20 cellular contexts compared by ENCODE assay signal in genomic region chr12:81465191-81465590, GRCh38.
DNase-seq lines count a peak whose midpoint lies in the region; FAIRE-seq and TF ChIP-seq lines count a peak whose summit lies in the region.
"Had no signal": no experiment of that assay in that cellular context is flagged by ENCODE, and none has a peak within 500 bp of the region (broad histone marks: within the 10 kb centered on the region; RNA-seq: fewer than 3 reads in every experiment).

No MANE protein-coding gene starts in this region.

- peaks cover 0 to 2% (median 0%) of the 10 kb centered on the region in 5 experiments for H3K9me3 Mint-ChIP-seq in brain
- H3K9me3 Mint-ChIP-seq: CD4-positive, alpha-beta T cell had no signal

- peak overlapping the region; percentile 25 for H3K4me2 ChIP-seq in BLaER1

- in situ Hi-C loops in G401 (cut with HindIII; ENCODE audit: low sequenced_read_pairs): no loop called here

- no peaks in the 10 kb centered on the region for H4K20me1 ChIP-seq in BLaER1

- no peak overlapping the region for H3K9ac ChIP-seq in BLaER1
- H3K9ac ChIP-seq: GM23248 had no signal

- peak overlapping the region in 1 of 5 experiments; percentile 72 for H3K4me3 Mint-ChIP-seq in brain
- H3K4me3 Mint-ChIP-seq: CD4-positive, alpha-beta T cell had no signal

- H3K36me3 ChIP-seq in BLaER1 (no peaks in the 10 kb centered on the region), small intestine (ENCODE audit: control insufficient read depth in 2 of 2, insufficient read depth in 2 of 2, low read length in 2 of 2) (no peaks in the 10 kb centered on the region)
- H3K36me3 ChIP-seq: BE2C, HAP-1 had no signal

- peaks cover 49% of the 10 kb centered on the region for H3K4me1 Mint-ChIP-seq in brain

- 74 to 80% (median 77%) methylated on average over 3 of the region's 3 CpGs for WGBS in small intestine, 3 donors

- H3K27ac Mint-ChIP-seq in brain: peak overlapping the region in 4 of 5 experiments; percentile 17 to 85 (median 67)
- H3K27ac Mint-ChIP-seq: CD4-positive, alpha-beta T cell had no signal

- no peak for TF ChIP-seq CTCF in brain (conservative IDR thresholded peaks at IDR 0.05)

- H3K27me3 ChIP-seq in BLaER1 (no peaks in the 10 kb centered on the region), small intestine (ENCODE audit: control insufficient read depth in 2 of 2, insufficient read depth in 2 of 2, low read length in 2 of 2) (no peaks in the 10 kb centered on the region)
- H3K27me3 ChIP-seq: BE2C had no signal

- H3K4me1 ChIP-seq in BLaER1 (peaks cover 6% of the 10 kb centered on the region), small intestine (ENCODE audit: control insufficient read depth in 2 of 2, insufficient read depth in 1 of 2, low read depth in 1 of 2, low read length in 1 of 2) (no peaks in the 10 kb centered on the region)
- H3K4me1 ChIP-seq: BE2C, Caco-2, HAP-1 had no signal

- H3K36me3 Mint-ChIP-seq in brain: no peaks in the 10 kb centered on the region

- H3K9me3 ChIP-seq in BLaER1 (no peaks in the 10 kb centered on the region), small intestine (ENCODE audit: control insufficient read depth, low read depth) (no peaks in the 10 kb centered on the region)
- H3K9me3 ChIP-seq: BE2C, Caco-2, HAP-1 had no signal

- DNase-seq in G401 (ENCODE audit: low spot score): peak; percentile 63
- DNase-seq in retina: peak; percentile 26
- DNase-seq in NCI-H2107 (lab: John Stamatoyannopoulos, UW): no peak
- DNase-seq in small intestine: no peak
- DNase-seq: ACHN; BE2C; Caco-2; CD4-positive, alpha-beta T cell; DMS79 treated with DMSO at 0.1 percent for 48 hours; GM23248; IMR-90 had no signal

- H3K27me3 Mint-ChIP-seq in brain: no peaks in the 10 kb centered on the region
- H3K27me3 Mint-ChIP-seq: CD4-positive, alpha-beta T cell had no signal

- H3K4me3 ChIP-seq in BLaER1 (no peak overlapping the region), small intestine (ENCODE audit: low read depth in 1 of 2, low read length in 2 of 2) (no peak overlapping the region)
- H3K4me3 ChIP-seq: GM23248, HAP-1, K562 had no signal

- FAIRE-seq in small intestine (lab: Jason Lieb, UNC): no peak
- FAIRE-seq: A204.1, GM12891, GM19239, HTR-8/SVneo, K562 had no signal

- no peak overlapping the region for H3K27ac ChIP-seq in BLaER1
- no peak overlapping the region for H3K27ac ChIP-seq in small intestine (ENCODE audit: low read depth in 1 of 2, low read length in 1 of 2)
- H3K27ac ChIP-seq: C4-2B, GM23248 had no signal

Comparison
In these comparisons a context has a peak if more than half of its experiments do, and no peak if none do; other contexts are left out.
1. DNase-seq: peak in G401 (single experiment) and retina (single experiment); none in NCI-H2107 (single experiment) and small intestine (single experiment).